In the genomic region with DNA sequence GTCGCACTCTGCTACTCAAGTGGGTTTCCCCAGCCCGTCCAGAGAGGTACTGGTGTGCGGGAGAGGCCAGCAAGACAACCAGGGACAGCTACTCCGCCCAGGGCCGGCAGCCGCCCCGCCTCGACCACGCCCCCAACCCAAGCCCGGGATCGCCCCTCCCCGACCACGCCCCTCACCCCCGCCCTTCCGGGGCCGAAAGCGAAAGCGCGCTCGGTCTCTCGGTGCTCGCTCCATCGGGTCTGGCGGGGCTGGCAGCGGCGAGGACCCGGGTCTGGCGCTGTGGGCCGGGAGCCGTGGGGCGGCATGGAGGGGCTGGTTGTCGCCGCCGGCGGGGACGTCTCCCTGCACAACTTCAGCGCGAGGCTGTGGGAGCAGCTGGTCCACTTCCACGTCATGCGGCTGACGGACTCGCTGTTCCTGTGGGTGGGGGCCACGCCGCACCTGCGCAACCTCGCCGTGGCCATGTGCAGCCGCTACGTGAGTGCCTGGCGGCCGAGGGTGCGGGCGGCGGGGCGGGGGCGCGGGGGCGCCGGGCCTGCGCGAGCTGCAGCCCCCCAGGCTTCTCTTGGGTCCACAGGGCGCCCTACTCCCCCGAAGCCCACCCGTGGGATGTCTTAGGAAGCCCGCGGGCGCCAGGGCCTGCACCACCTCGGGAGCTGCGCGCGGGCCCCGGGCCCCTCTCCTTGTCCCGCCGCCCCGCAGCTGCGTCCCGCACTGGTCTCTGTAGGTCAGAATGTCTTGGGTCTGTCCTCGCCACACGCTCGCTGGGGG, we compare ENCODE assay signal across 8 cellular contexts. TPM values are rescaled to one million over a fixed set of nuclear protein-coding genes. Genes with fewer than 3 reads are reported as not detected.
DNase-seq lines count a peak whose midpoint lies in the region; ATAC-seq, FAIRE-seq and TF ChIP-seq lines count a peak whose summit lies in the region.

A gene with protein sequence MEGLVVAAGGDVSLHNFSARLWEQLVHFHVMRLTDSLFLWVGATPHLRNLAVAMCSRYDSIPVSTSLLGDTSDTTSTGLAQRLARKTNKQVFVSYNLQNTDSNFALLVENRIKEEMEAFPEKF (plus strand): TSS at position 228 of the 771 bp plus-strand sequence. CDS start 76 bp downstream, at position 304.

- TF ChIP-seq POLR2A in GM12892 (IDR thresholded peaks at IDR 0.05; ENCODE audit: low read depth, low read length) (peak; percentile 74), tibial nerve (IDR thresholded peaks at IDR 0.05) (peak in 1 of 2 donors; percentile 55)

- H3K4me3 Mint-ChIP-seq in T-cell = peak within 1 kb of the TSS; percentile 91 to 94 (median 93)

- H3K4me1 ChIP-seq in adipocyte (ENCODE audit: control insufficient read depth, insufficient read depth, low read length) = peaks cover 16% of the 10 kb centered on the region
- H3K4me1 ChIP-seq in tibial nerve = peaks cover 0 to 46% (median 20%) of the 10 kb centered on the region in 4 donors

- H3K4me1 Mint-ChIP-seq in T-cell = peaks cover 42 to 47% (median 44%) of the 10 kb centered on the region in 3 donors

- no peaks in the 10 kb centered on the region for H3K9me3 ChIP-seq in adipocyte (ENCODE audit: control insufficient read depth, low read length)
- H3K9me3 ChIP-seq in tibial nerve = no peaks in the 10 kb centered on the region

- H3K27ac Mint-ChIP-seq in T-cell = peak within 1 kb of the TSS; percentile 77 to 90

- TF ChIP-seq CTCF in tibial nerve (IDR thresholded peaks at IDR 0.05) = no peak

- intact Hi-C loops in cardiac septum (cut with DNase I) = loop anchor here (2.0 kb wide), 1 partner anchor 100 kb away; no protein-coding TSS in a partner anchor

- H3K27ac ChIP-seq in tibial nerve = peak within 1 kb of the TSS; percentile 49 to 85 (median 76)

- H3K27me3 ChIP-seq in adipocyte (replicated peaks; ENCODE audit: control insufficient read depth, insufficient read depth, low read length) (peaks cover 3% of the 10 kb centered on the region), tibial nerve (no peaks in the 10 kb centered on the region)

- 0 to 1% methylated on average over 18 to 24 of the region's 80 CpGs for WGBS in tibial nerve, 2 donors

- peaks cover 5% of the 10 kb centered on the region for H3K36me3 Mint-ChIP-seq in T-cell

- peaks cover 0 to 6% (median 0%) of the 10 kb centered on the region in 3 donors for H3K9me3 Mint-ChIP-seq in T-cell

- TF ChIP-seq EP300 in tibial nerve (IDR thresholded peaks at IDR 0.05) = peak in 1 of 2 donors; percentile 86

- CTCF ChIA-PET in T-cell (lab: Charles Lee) = interaction anchor here (0.9 to 1.3 kb wide), 3 partner anchors 7 to 102 kb away, joined by 3 to 11 read pairs (median 3); a partner anchor contains a TSS

- H3K4me3 ChIP-seq in adipocyte (ENCODE audit: low read length) = peak within 1 kb of the TSS; percentile 97
- H3K4me3 ChIP-seq in tibial nerve = peak within 1 kb of the TSS; percentile 72 to 92 (median 80)

- FAIRE-seq in GM12892 (lab: Jason Lieb, UNC) = peak; percentile 98

- peak within 1 kb of the TSS; percentile 88 for H3K9ac ChIP-seq in adipocyte (ENCODE audit: low read length)

- DNase-seq in GM12892 (ENCODE audit: insufficient read length) (peak; percentile 94), NCI-H1436 treated with DMSO at 0.1 percent for 48 hours (lab: John Stamatoyannopoulos, UW) (peak; percentile 24), T-cell (peak; percentile 68 to 94 (median 86)), adipocyte (ENCODE audit: low read depth) (peak; percentile 98), cardiac septum (ENCODE audit: low spot score) (peak; percentile 99), pons (ENCODE audit: low spot score) (peak; percentile 81), tibial nerve (ENCODE audit: low spot score in 2 of 2) (peak; percentile 89 to 92)

- POLR2A ChIA-PET in T-cell (lab: Charles Lee) = interaction anchor here (0.5 to 0.7 kb wide), 2 partner anchors 23 to 96 kb away, joined by 3 read pairs; no protein-coding TSS in a partner anchor

- H3K36me3 ChIP-seq in adipocyte (ENCODE audit: control insufficient read depth, insufficient read depth, low read length, severe bottlenecking) (peaks cover 6% of the 10 kb centered on the region), tibial nerve (peaks cover 0 to 11% (median 0%) of the 10 kb centered on the region in 3 donors)

- ATAC-seq in HG02798 (IDR thresholded peaks at IDR 0.05; ENCODE audit: poor library complexity, unreplicated experiment) = peak; percentile 83
- peak; percentile 82 to 87 (median 85) for ATAC-seq in T-cell (replicated peaks in 1 of 4)

- peaks cover 0 to 3% of the 10 kb centered on the region in 2 donors for H3K27me3 Mint-ChIP-seq in T-cell

RNA-seq across cellular contexts. Expression of the gene that starts here (rescaled TPM):
- polyA plus RNA-seq in GM12892 (2012; ENCODE audit: missing spikeins) = 18.9 TPM
- total RNA-seq in T-cell (10 to 100 TPM; 18.8 to 42.6 (median 33.6) TPM), cardiac septum (8.8 TPM), tibial nerve (10 to 100 TPM; 14.7 to 36.5 (median 31.8) TPM)

Comparison
In these comparisons a context has a peak if more than half of its experiments do, and no peak if none do; other contexts are left out.
1. Peak in every context shown above with its lines: DNase-seq, ATAC-seq, H3K4me3 ChIP-seq and H3K27ac ChIP-seq.
2. DNase-seq: peak in every context shown above with its lines; median percentile 99 in cardiac septum; 98 in adipocyte; 94 in GM12892; 90 in tibial nerve; 86 in T-cell; 81 in pons; 24 in NCI-H1436 treated with DMSO at 0.1 percent for 48 hours.